Comparison of ENCODE assay signal across 7 cellular contexts in genomic region chr7:16419859-16420258, GRCh38. TPM values are rescaled to one million over a fixed set of nuclear protein-coding genes. Genes with fewer than 3 reads are reported as not detected.
DNase-seq lines count a peak whose midpoint lies in the region; ATAC-seq and TF ChIP-seq lines count a peak whose summit lies in the region.

No MANE protein-coding gene starts in this region.

- no peaks in the 10 kb centered on the region for H3K9me3 ChIP-seq in HUES64 (ENCODE audit: insufficient read depth, low read depth, low read length)
- H3K9me3 ChIP-seq in right cardiac atrium (ENCODE audit: control insufficient read depth, low read length): no peaks in the 10 kb centered on the region

- H3K27me3 ChIP-seq in HUES64 (ENCODE audit: insufficient read depth, low read length) (peaks cover 25% of the 10 kb centered on the region), right cardiac atrium (ENCODE audit: control insufficient read depth, insufficient read depth) (no peaks in the 10 kb centered on the region)

- TF ChIP-seq CTCF in WI38 (IDR thresholded peaks at IDR 0.05; ENCODE audit: low read depth, low read length): no peak

- peak overlapping the region; percentile 77; the same call in 1 of the 2 replicates for H3K9ac ChIP-seq in HUES64 (ENCODE audit: low read depth, low read length)

- 85% methylated on average over 10 of the region's 10 CpGs for WGBS in HUES64
- 63% methylated on average over 10 of the region's 10 CpGs for WGBS in right cardiac atrium

- no peak for DNase-seq in right cardiac atrium
- no peak for DNase-seq in CD1c-positive myeloid dendritic cell (ENCODE audit: extremely low spot score)
- DNase-seq in GM19240 (ENCODE audit: insufficient read length, low spot score): no peak
- no peak for DNase-seq in NCI-H2029 (lab: John Stamatoyannopoulos, UW)

- H3K4me3 ChIP-seq in HUES64 (ENCODE audit: low read length) (peak overlapping the region; percentile 71), WI38 (ENCODE audit: low read depth, low read length) (peak overlapping the region; percentile 58), right cardiac atrium (ENCODE audit: low read length) (peak overlapping the region; percentile 65), skin epidermis (peak overlapping the region; percentile 46 to 69 (median 51))

- no peaks in the 10 kb centered on the region for H3K36me3 ChIP-seq in HUES64 (ENCODE audit: insufficient read depth, low read length)

- intact Hi-C loops in right cardiac atrium (cut with DNase I): no loop called here

- ATAC-seq in right cardiac atrium: no peak

- H3K4me1 ChIP-seq in HUES64 (ENCODE audit: insufficient read depth, low read length) (peaks cover 8% of the 10 kb centered on the region), right cardiac atrium (ENCODE audit: control insufficient read depth, insufficient read depth, low read length) (peaks cover 5% of the 10 kb centered on the region)

- H3K27ac ChIP-seq in HUES64 (ENCODE audit: low read depth, low read length): no peak overlapping the region
- H3K27ac ChIP-seq in right cardiac atrium (ENCODE audit: low read length): no peak overlapping the region
- H3K27ac ChIP-seq in skin epidermis: peak overlapping the region in 18 of 21 experiments; percentile 91 to 99 (median 96)

RNA-seq across cellular contexts. Expression of gene CRPPA, which starts 1.5 kb away (rescaled TPM):
- 0.60 TPM for polyA plus RNA-seq in HUES64 (2013, experiment 1 of 2)
- polyA plus RNA-seq in HUES64 (2013, experiment 2 of 2): 0.70 TPM
- total RNA-seq in right cardiac atrium: 10 to 100 TPM in 3 of 4 donors, 1 to 10 TPM in 1; 8.5 to 13.6 (median 10.5) TPM
- 2.3 TPM for polyA plus RNA-seq in right cardiac atrium

RNA-seq across cellular contexts. Expression of gene SOSTDC1, which starts 45.7 kb away (rescaled TPM):
- 0.70 TPM for polyA plus RNA-seq in HUES64 (2013, experiment 1 of 2)
- 0.89 TPM for polyA plus RNA-seq in HUES64 (2013, experiment 2 of 2)
- 10 to 100 TPM in 2 of 4 donors, 1 to 10 TPM in 2; 4.3 to 17.2 (median 9.3) TPM for total RNA-seq in right cardiac atrium
- 9.5 TPM for polyA plus RNA-seq in right cardiac atrium

Comparison
In these comparisons a context has a peak if more than half of its experiments do, and no peak if none do; other contexts are left out.
1. H3K27ac ChIP-seq: peak in skin epidermis (18 of 21); none in HUES64 (single experiment) and right cardiac atrium (single experiment).
2. Peak in every context shown above with its lines, with median percentiles within 50 percentile points of each other: H3K4me3 ChIP-seq.